In genomic region chr11:74449369-74449931, GRCh38 we compare ENCODE assay signal across 8 cellular contexts. TPM values are rescaled to one million over a fixed set of nuclear protein-coding genes. Genes with fewer than 3 reads are reported as not detected.
DNase-seq lines count a peak whose midpoint lies in the region; ATAC-seq and TF ChIP-seq lines count a peak whose summit lies in the region.

No MANE protein-coding gene starts in this region.

- no peaks in the 10 kb centered on the region; the same call in 1 of the 2 replicates for H3K27me3 Mint-ChIP-seq in WTC11 (ENCODE audit: low read depth)

- H3K4me3 Mint-ChIP-seq in WTC11, result no peak overlapping the region

- 40 to 45% methylated on average over 2 of the region's 2 CpGs for WGBS in tibial nerve, 2 donors

- no peak overlapping the region for H3K27ac Mint-ChIP-seq in WTC11

- H3K36me3 ChIP-seq in effector memory CD4-positive, alpha-beta T cell (ENCODE audit: control insufficient read depth, insufficient read depth, low read length), result no peaks in the 10 kb centered on the region
- H3K36me3 ChIP-seq in tibial nerve, result no peaks in the 10 kb centered on the region

- CTCF ChIA-PET in WTC11 (lab: Charles Lee), result interaction anchor here (0.6 to 8.6 kb wide), 62 partner anchors 9 to 486 kb away, joined by 3 to 212 read pairs (median 4); partner anchors contain the start of genes C2CD3, KCNE3, LIPT2 and PGM2L1

- H3K36me3 Mint-ChIP-seq in WTC11, result no peaks in the 10 kb centered on the region

- H3K4me1 Mint-ChIP-seq in WTC11, result peaks cover 6% of the 10 kb centered on the region

- TF ChIP-seq CTCF in WTC11 (IDR thresholded peaks at IDR 0.05), result peak; percentile 40; the same call in 1 of the 2 replicates
- TF ChIP-seq CTCF in tibial nerve (IDR thresholded peaks at IDR 0.05), result peak; percentile 53 to 87 (median 66)

- no peak for TF ChIP-seq POLR2A in tibial nerve (IDR thresholded peaks at IDR 0.05)

- H3K27ac ChIP-seq in effector memory CD4-positive, alpha-beta T cell (ENCODE audit: insufficient read depth, low read length, poor library complexity, severe bottlenecking), result no peak overlapping the region
- H3K27ac ChIP-seq in tibial nerve, result no peak overlapping the region

- TF ChIP-seq EP300 in tibial nerve (IDR thresholded peaks at IDR 0.05), result peak in 1 of 2 donors; percentile 37

- no peaks in the 10 kb centered on the region for H3K9me3 Mint-ChIP-seq in WTC11

- H3K27me3 ChIP-seq in effector memory CD4-positive, alpha-beta T cell (replicated peaks; ENCODE audit: control insufficient read depth, insufficient read depth, low read length, poor library complexity, severe bottlenecking), result no peaks in the 10 kb centered on the region
- H3K27me3 ChIP-seq in tibial nerve, result no peaks in the 10 kb centered on the region

- DNase-seq in activated CD8-positive, alpha-beta memory T cell treated with anti-CD3 and anti-CD28 coated beads for 1 hour (ENCODE audit: extremely low read depth in 1 of 2, low read depth in 1 of 2), result peak; percentile 2 to 13
- no peak for DNase-seq in activated CD8-positive, alpha-beta memory T cell treated with anti-CD3 and anti-CD28 coated beads, Interleukin-2, amount 50 U/mL, for 48 hours
- DNase-seq in NCI-H446 treated with DMSO at 0.1 percent for 48 hours (lab: John Stamatoyannopoulos, UW), result peak; percentile 73
- DNase-seq in WTC11 (ENCODE audit: low spot score), result no peak
- DNase-seq in effector memory CD4-positive, alpha-beta T cell, result peak in 2 of 3 donors; percentile 2 to 5
- DNase-seq in midbrain (lab: John Stamatoyannopoulos, UW), result peak; percentile 83
- DNase-seq in tibial nerve (ENCODE audit: low spot score in 2 of 2), result peak in 1 of 2 donors; percentile 74

- H3K4me1 ChIP-seq in effector memory CD4-positive, alpha-beta T cell (ENCODE audit: control insufficient read depth, insufficient read depth, low read length, poor library complexity, severe bottlenecking), result no peaks in the 10 kb centered on the region
- peaks cover 0 to 3% (median 0%) of the 10 kb centered on the region in 4 donors for H3K4me1 ChIP-seq in tibial nerve

- H3K9me3 ChIP-seq in effector memory CD4-positive, alpha-beta T cell (ENCODE audit: control insufficient read depth, low read length), result no peaks in the 10 kb centered on the region
- no peaks in the 10 kb centered on the region for H3K9me3 ChIP-seq in tibial nerve

- ATAC-seq in HG03342 (IDR thresholded peaks at IDR 0.05; ENCODE audit: unreplicated experiment) (peak; percentile 66), WTC11 (peak; percentile 82)

- H3K4me3 ChIP-seq in effector memory CD4-positive, alpha-beta T cell (ENCODE audit: insufficient read depth, low read depth, low read length, poor library complexity, severe bottlenecking), result no peak overlapping the region
- no peak overlapping the region for H3K4me3 ChIP-seq in tibial nerve

- POLR2A ChIA-PET in WTC11 (lab: Charles Lee), result interaction anchor here (0.6 to 1.8 kb wide), 3 partner anchors 44 to 131 kb away, joined by 3 to 9 read pairs (median 7); partner anchors contain the start of genes LIPT2 and PGM2L1

TF ChIP-seq in WTC11, 78 proteins besides CTCF, POLR2A, EP300 and RAD21:
- no peak for TF ChIP-seq E2F1 (CRISPR knock-in tag; IDR thresholded peaks at IDR 0.05)

RNA-seq across cellular contexts. Expression of gene KCNE3, which starts 17.9 kb away (rescaled TPM):
- total RNA-seq in WTC11 (2021) (1.9 to 3.7 TPM (median 3.5 TPM) in 3 replicates), tibial nerve (1 to 10 TPM; 5.7 to 8.5 (median 6.7) TPM)

RNA-seq across cellular contexts. Expression of gene LIPT2, which starts 44.1 kb away (rescaled TPM):
- 9.3 to 9.6 TPM (median 9.5 TPM) in 3 replicates for total RNA-seq in WTC11 (2021)
- total RNA-seq in tibial nerve, result 1 to 10 TPM in 3 of 4 donors, under 1 TPM in 1; 0.59 to 9.4 (median 6.1) TPM

RNA-seq across cellular contexts. Expression of gene PGM2L1, which starts 51.2 kb away (rescaled TPM):
- total RNA-seq in WTC11 (2021), result 23.1 to 34.1 TPM (median 24.8 TPM) in 3 replicates
- 1 to 10 TPM; 2.4 to 9.3 (median 6.2) TPM for total RNA-seq in tibial nerve

Comparison
In these comparisons a context has a peak if more than half of its experiments do, and no peak if none do; other contexts are left out.
1. DNase-seq: peak in activated CD8-positive, alpha-beta memory T cell treated with anti-CD3 and anti-CD28 coated beads for 1 hour (2 of 2), NCI-H446 treated with DMSO at 0.1 percent for 48 hours (single experiment), effector memory CD4-positive, alpha-beta T cell (2 of 3) and midbrain (single experiment); none in activated CD8-positive, alpha-beta memory T cell treated with anti-CD3 and anti-CD28 coated beads, Interleukin-2, amount 50 U/mL, for 48 hours (single experiment) and WTC11 (single experiment).